ENCODE assay signal across 33 cellular contexts in the genomic region with DNA sequence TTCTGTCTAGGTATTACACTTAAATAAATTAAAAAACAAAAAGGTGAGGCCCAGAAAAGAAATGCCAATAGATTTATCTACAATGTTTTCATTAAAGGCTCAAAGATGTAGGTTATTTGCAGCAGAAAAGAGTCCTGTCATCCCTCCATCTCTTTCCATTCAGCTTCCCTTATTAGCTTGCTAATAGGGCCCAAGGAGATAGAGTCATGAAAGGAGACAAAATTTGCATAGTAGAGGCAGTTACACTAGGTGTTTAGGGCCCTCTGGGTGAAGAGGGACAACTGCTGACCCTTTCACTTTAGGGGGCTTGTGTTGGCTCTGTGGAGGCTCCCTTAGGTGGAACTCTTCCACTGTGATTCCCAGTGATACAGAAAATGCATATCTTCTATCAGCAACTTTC. TPM values are rescaled to one million over a fixed set of nuclear protein-coding genes. Genes with fewer than 3 reads are reported as not detected.
"Had no signal": no experiment of that assay in that cellular context is flagged by ENCODE, and none has a peak within 500 bp of the region (broad histone marks: within the 10 kb centered on the region; RNA-seq: fewer than 3 reads in every experiment).

No MANE protein-coding gene starts in this region.

- H3K27ac ChIP-seq: neural progenitor cell, ovary, parathyroid adenoma, psoas muscle, right lobe of liver, skin epidermis, spleen, suprapubic skin, testis, tibial artery, transverse colon, upper lobe of right lung, uterus had no signal

- H3K27me3 ChIP-seq: neural progenitor cell, ovary, right lobe of liver, spleen, suprapubic skin, testis, tibial artery, transverse colon, upper lobe of right lung, uterus had no signal

- H3K4me3 ChIP-seq: neural progenitor cell, ovary, psoas muscle, right lobe of liver, skin epidermis, smooth muscle cell, spleen, suprapubic skin, testis, tibial artery, transverse colon, upper lobe of right lung, uterus had no signal

- H3K9me3 Mint-ChIP-seq: nephron; neural progenitor cell; stimulated activated memory B cell treated with anti-CD40 and anti-IgM and Interleukin-4, amounts not matched to agents 10 μg/mL and 1 μg/mL and 100 μg/mL, for 72 hours; stimulated activated naive CD8-positive, alpha-beta T cell treated with anti-CD3 and anti-CD28 coated beads, Interleukin-15, amount 100 ng/mL, for 72 hours; type B pancreatic cell had no signal

- H3K4me1 Mint-ChIP-seq: natural killer cell; nephron; neural progenitor cell; stimulated activated memory B cell treated with anti-CD40 and anti-IgM and Interleukin-4, amounts not matched to agents 10 μg/mL and 1 μg/mL and 100 μg/mL, for 72 hours; stimulated activated naive CD8-positive, alpha-beta T cell treated with anti-CD3 and anti-CD28 coated beads, Interleukin-15, amount 100 ng/mL, for 72 hours had no signal

- DNase-seq: natural killer cell; occipital lobe; ovary; psoas muscle; right cardiac atrium; right lobe of liver; spleen; stimulated activated CD4-positive, alpha-beta T cell treated with anti-CD3 and anti-CD28 coated beads, Interleukin-12 subunit alpha, Interleukin-12 subunit beta, amount 100 ng/mL, for 4 hours; stimulated activated CD4-positive, alpha-beta T cell treated with anti-CD3 and anti-CD28 coated beads, Interleukin-1b, Interleukin-23, amount 100 ng/mL, for 48 hours; stimulated activated CD4-positive, alpha-beta T cell treated with anti-CD3 and anti-CD28 coated beads, Interleukin-4, amount 100 ng/mL, for 1 hour; stimulated activated CD4-positive, alpha-beta T cell treated with anti-CD3 and anti-CD28 coated beads, Interleukin-4, amount 100 ng/mL, for 4 hours; stimulated activated CD8-positive, alpha-beta memory T cell treated with anti-CD3 and anti-CD28 coated beads, Interleukin-4, amount 100 ng/mL, for 48 hours; stimulated activated naive CD4-positive, alpha-beta T cell; stimulated activated naive CD8-positive, alpha-beta T cell treated with anti-CD3 and anti-CD28 coated beads, Interleukin-15, amount 100 ng/mL, for 72 hours; stimulated activated naive CD8-positive, alpha-beta T cell treated with anti-CD3 and anti-CD28 coated beads, Interleukin-15, Interleukin-2, amounts not matched to agents 100 U/mL and 50 U/mL, for 24 hours; substantia nigra; testis; tibial artery; transverse colon; upper lobe of right lung; uterus had no signal

- H3K79me2 ChIP-seq: parathyroid adenoma had no signal

- H3K9ac ChIP-seq: neural progenitor cell, parathyroid adenoma had no signal

- H2AFZ ChIP-seq: neural progenitor cell, parathyroid adenoma had no signal

- H3K4me2 ChIP-seq: neural progenitor cell, smooth muscle cell had no signal

- H3K36me3 Mint-ChIP-seq: natural killer cell; neural progenitor cell; stimulated activated memory B cell treated with anti-CD40 and anti-IgM and Interleukin-4, amounts not matched to agents 10 μg/mL and 1 μg/mL and 100 μg/mL, for 72 hours; type B pancreatic cell had no signal

- ATAC-seq: natural killer cell; psoas muscle; right cardiac atrium; right lobe of liver; stimulated activated memory B cell treated with anti-CD40 and anti-IgM and Interleukin-4, amounts not matched to agents 10 μg/mL and 1 μg/mL and 100 μg/mL, for 72 hours; stimulated activated naive CD8-positive, alpha-beta T cell treated with anti-CD3 and anti-CD28 coated beads, Interleukin-15, amount 100 ng/mL, for 72 hours; stimulated activated naive CD8-positive, alpha-beta T cell treated with anti-CD3 and anti-CD28 coated beads, Interleukin-15, Interleukin-2, amounts not matched to agents 100 U/mL and 50 U/mL, for 24 hours; upper lobe of right lung had no signal

- H3K27me3 Mint-ChIP-seq: progenitor cell of endocrine pancreas; stimulated activated memory B cell treated with anti-CD40 and anti-IgM and Interleukin-4, amounts not matched to agents 10 μg/mL and 1 μg/mL and 100 μg/mL, for 72 hours; stimulated activated naive CD8-positive, alpha-beta T cell treated with anti-CD3 and anti-CD28 coated beads, Interleukin-15, amount 100 ng/mL, for 72 hours; type B pancreatic cell had no signal

- H3K36me3 ChIP-seq: neural progenitor cell, ovary, right lobe of liver, spleen, suprapubic skin, tibial artery, transverse colon, upper lobe of right lung, uterus had no signal

- H3K4me1 ChIP-seq: neural progenitor cell, parathyroid adenoma, psoas muscle, right lobe of liver, spleen, suprapubic skin, testis, tibial artery, transverse colon, upper lobe of right lung, uterus had no signal

- H3K9me3 ChIP-seq: ovary, psoas muscle, right lobe of liver, suprapubic skin, testis, tibial artery, transverse colon, upper lobe of right lung, uterus had no signal

- H3K27ac Mint-ChIP-seq: natural killer cell; nephron; neural progenitor cell; progenitor cell of endocrine pancreas; stimulated activated memory B cell treated with anti-CD40 and anti-IgM and Interleukin-4, amounts not matched to agents 10 μg/mL and 1 μg/mL and 100 μg/mL, for 72 hours; stimulated activated naive CD8-positive, alpha-beta T cell treated with anti-CD3 and anti-CD28 coated beads, Interleukin-15, amount 100 ng/mL, for 72 hours; type B pancreatic cell had no signal

- H3K4me3 Mint-ChIP-seq: natural killer cell; nephron; neural progenitor cell; stimulated activated memory B cell treated with anti-CD40 and anti-IgM and Interleukin-4, amounts not matched to agents 10 μg/mL and 1 μg/mL and 100 μg/mL, for 72 hours; stimulated activated naive CD8-positive, alpha-beta T cell treated with anti-CD3 and anti-CD28 coated beads, Interleukin-15, amount 100 ng/mL, for 72 hours; type B pancreatic cell had no signal

RNA-seq across cellular contexts. Expression of gene TACR3, which starts 58.4 kb away (rescaled TPM):
- total RNA-seq: natural killer cell, osteoblast, ovary, renal cortical epithelial cell, right cardiac atrium, right lobe of liver, spleen, transverse colon, upper lobe of right lung, uterus had no signal
- polyA plus RNA-seq: neural cell, right cardiac atrium, smooth muscle cell, spleen had no signal
